15 cellular contexts compared by ENCODE assay signal in the genomic region with DNA sequence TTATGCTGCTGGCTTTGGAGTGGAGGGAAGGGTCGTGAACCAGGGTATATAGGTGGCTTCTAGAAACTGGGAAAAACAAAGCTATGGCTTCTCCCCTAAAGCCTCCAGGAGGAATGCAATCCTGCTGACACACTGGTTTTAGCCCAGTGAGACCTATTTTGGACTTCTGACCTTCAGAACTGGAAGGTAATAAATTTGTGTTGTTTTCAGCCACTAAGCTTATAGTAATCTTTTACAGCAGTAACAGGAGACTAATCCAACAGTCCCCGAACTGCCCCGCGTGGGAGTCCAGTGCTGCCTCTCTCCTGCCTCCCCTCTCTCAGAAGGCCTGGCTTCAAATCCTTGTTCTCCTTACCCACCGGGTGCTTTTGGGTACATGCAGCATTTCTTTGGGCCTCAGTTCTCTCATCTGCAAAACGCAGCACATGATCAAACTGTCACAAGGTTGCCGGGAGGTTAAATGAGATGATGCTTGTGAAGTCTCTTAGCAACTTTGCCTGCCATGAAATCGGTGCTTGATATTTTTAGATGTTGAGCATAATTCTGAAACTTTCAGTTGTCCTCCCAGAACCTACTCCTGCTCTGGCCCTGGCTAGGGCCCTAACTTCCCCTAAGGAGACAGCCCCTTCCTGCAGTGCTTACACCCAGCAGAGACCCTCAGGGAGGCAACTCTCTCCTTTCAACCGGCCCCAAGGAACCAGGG.
A peak's percentile ranks its signal among the peaks of the same experiment; 100 is the strongest.
DNase-seq lines count a peak whose midpoint lies in the region; ATAC-seq, FAIRE-seq and TF ChIP-seq lines count a peak whose summit lies in the region.
"Had no signal": no experiment of that assay in that cellular context is flagged by ENCODE, and none has a peak within 500 bp of the region (broad histone marks: within the 10 kb centered on the region; RNA-seq: fewer than 3 reads in every experiment).

No MANE protein-coding gene starts in this region.

- DNase-seq in CD14-positive monocyte (ENCODE audit: low spot score) (no peak), K562 (ENCODE audit: extremely low read depth in 1 of 4, low spot score in 3 of 4) (no peak), COLO668 (lab: John Stamatoyannopoulos, UW; ENCODE audit: unreplicated experiment) (no peak), T-helper 2 cell (no peak)
- DNase-seq in activated CD4-positive, alpha-beta memory T cell treated with anti-CD3 and anti-CD28 coated beads, Interleukin-2, amount 10 ng/mL, durations not matched to agents 7 days and 5 days, result no peak
- DNase-seq: activated T-cell treated with anti-CD3 and anti-CD28 coated beads for 4 hours, body of pancreas, esophagus squamous epithelium, NCI-H69, pancreas, thyroid gland had no signal

- peak overlapping the region; percentile 60; the same call in 1 of the 2 replicates for H2AFZ ChIP-seq in K562 (ENCODE audit: low read depth, low read length)

- H3K4me3 ChIP-seq in K562, result no peak overlapping the region
- H3K4me3 ChIP-seq: body of pancreas, esophagus squamous epithelium, pancreas, thyroid gland had no signal

- no peaks in the 10 kb centered on the region for H3K79me2 ChIP-seq in K562 (ENCODE audit: control insufficient read depth, insufficient read depth, low read length)

- TF ChIP-seq EP300 in K562 (IDR thresholded peaks at IDR 0.05; ENCODE audit: low read length), result no peak

- no peaks in the 10 kb centered on the region for H4K20me1 ChIP-seq in K562 (replicated peaks; ENCODE audit: control insufficient read depth, insufficient read depth, low read length)

- H3K4me1 ChIP-seq in K562 (replicated peaks in 1 of 2; ENCODE audit: control insufficient read depth in 2 of 2, insufficient read depth in 2 of 2, low read length in 2 of 2), result peaks cover 0 to 17% of the 10 kb centered on the region in 2 experiments; a peak in 3 of 5 replicates
- H3K4me1 ChIP-seq: body of pancreas, esophagus squamous epithelium, pancreas had no signal

- no peak for TF ChIP-seq POLR2A in K562 (conservative IDR thresholded peaks at IDR 0.05)

- peaks cover 0 to 6% (median 0%) of the 10 kb centered on the region in 3 donors for H3K27me3 Mint-ChIP-seq in CD14-positive monocyte (ENCODE audit: low read depth in 3 of 3)
- no peaks in the 10 kb centered on the region for H3K27me3 Mint-ChIP-seq in activated CD4-positive, alpha-beta memory T cell treated with anti-CD3 and anti-CD28 coated beads, Interleukin-2, amount 10 ng/mL, durations not matched to agents 7 days and 5 days

- peak; percentile 32 for ATAC-seq in GM19467 (IDR thresholded peaks at IDR 0.05; ENCODE audit: unreplicated experiment)
- ATAC-seq in HG03066 (IDR thresholded peaks at IDR 0.05; ENCODE audit: low read depth, unreplicated experiment), result peak; percentile 42
- ATAC-seq in K562, result no peak; the same call in 2 of the 3 replicates
- no peak for ATAC-seq in HG02981 (IDR thresholded peaks at IDR 0.05; ENCODE audit: unreplicated experiment)
- ATAC-seq: body of pancreas, pancreas had no signal

- no peaks in the 10 kb centered on the region for H3K27me3 ChIP-seq in K562 (ENCODE audit: control insufficient read depth in 2 of 2, insufficient read depth in 2 of 2, low read length in 2 of 2)
- H3K27me3 ChIP-seq: body of pancreas, pancreas, thyroid gland had no signal

- H3K36me3 ChIP-seq in K562 (ENCODE audit: control insufficient read depth, insufficient read depth, low read length), result no peaks in the 10 kb centered on the region
- H3K36me3 ChIP-seq: esophagus squamous epithelium, pancreas, thyroid gland had no signal

- peak overlapping the region in 6 of 7 donors; percentile 53 to 86 (median 74) for H3K27ac Mint-ChIP-seq in CD14-positive monocyte
- no peak overlapping the region for H3K27ac Mint-ChIP-seq in activated CD4-positive, alpha-beta memory T cell treated with anti-CD3 and anti-CD28 coated beads, Interleukin-2, amount 10 ng/mL, durations not matched to agents 7 days and 5 days
- H3K27ac Mint-ChIP-seq: T-helper 1 cell treated with Interleukin-12 subunit alpha and Interleukin-12 subunit beta and Interleukin-4 antibody, amounts not matched to agents 30 μg/mL and 1 μg/mL, for 36 hours had no signal

- H3K9me3 Mint-ChIP-seq in CD14-positive monocyte, result peaks cover 0 to 2% (median 0%) of the 10 kb centered on the region in 7 donors
- no peaks in the 10 kb centered on the region for H3K9me3 Mint-ChIP-seq in activated CD4-positive, alpha-beta memory T cell treated with anti-CD3 and anti-CD28 coated beads, Interleukin-2, amount 10 ng/mL, durations not matched to agents 7 days and 5 days
- H3K9me3 Mint-ChIP-seq: T-helper 1 cell treated with Interleukin-12 subunit alpha and Interleukin-12 subunit beta and Interleukin-4 antibody, amounts not matched to agents 30 μg/mL and 1 μg/mL, for 36 hours had no signal

- H3K27ac ChIP-seq in K562 (ENCODE audit: extremely low read depth, low read depth, low read length), result no peak overlapping the region
- H3K27ac ChIP-seq: body of pancreas, pancreas had no signal

- no peak overlapping the region; a peak in 1 of 4 replicates for H3K9ac ChIP-seq in K562 (ENCODE audit: insufficient read depth in 1 of 2, low read depth in 2 of 2, low read length in 2 of 2)

- no peak for TF ChIP-seq CTCF in CD14-positive monocyte (IDR thresholded peaks at IDR 0.05)
- no peak for TF ChIP-seq CTCF in K562 (IDR thresholded peaks at IDR 0.05 in 2 of 3, conservative IDR thresholded peaks at IDR 0.05 in 1 of 3; ENCODE audit: insufficient read depth in 2 of 3, low read depth in 1 of 3, low read length in 3 of 3)

- peaks cover 0 to 3% of the 10 kb centered on the region in 2 donors for H3K36me3 Mint-ChIP-seq in CD14-positive monocyte
- H3K36me3 Mint-ChIP-seq in activated CD4-positive, alpha-beta memory T cell treated with anti-CD3 and anti-CD28 coated beads, Interleukin-2, amount 10 ng/mL, durations not matched to agents 7 days and 5 days (ENCODE audit: low read depth), result no peaks in the 10 kb centered on the region

- H3K4me2 ChIP-seq in K562 (ENCODE audit: insufficient read depth, low read length), result no peak overlapping the region

- no peak overlapping the region for H3K4me3 Mint-ChIP-seq in CD14-positive monocyte
- no peak overlapping the region for H3K4me3 Mint-ChIP-seq in activated CD4-positive, alpha-beta memory T cell treated with anti-CD3 and anti-CD28 coated beads, Interleukin-2, amount 10 ng/mL, durations not matched to agents 7 days and 5 days
- H3K4me3 Mint-ChIP-seq: T-helper 1 cell treated with Interleukin-12 subunit alpha and Interleukin-12 subunit beta and Interleukin-4 antibody, amounts not matched to agents 30 μg/mL and 1 μg/mL, for 36 hours had no signal

- peaks cover 63% of the 10 kb centered on the region for H3K4me1 Mint-ChIP-seq in CD14-positive monocyte
- H3K4me1 Mint-ChIP-seq in activated CD4-positive, alpha-beta memory T cell treated with anti-CD3 and anti-CD28 coated beads, Interleukin-2, amount 10 ng/mL, durations not matched to agents 7 days and 5 days, result no peaks in the 10 kb centered on the region

- WGBS in K562 (ENCODE audit: insufficient coverage, low coverage, missing lambda C conversion rate), result 55% methylated on average over 9 of the region's 9 CpGs

- no peaks in the 10 kb centered on the region for H3K9me3 ChIP-seq in K562 (replicated peaks; ENCODE audit: control insufficient read depth, insufficient read depth, low read depth, low read length)
- H3K9me3 ChIP-seq: body of pancreas, esophagus squamous epithelium, pancreas, thyroid gland had no signal

- POLR2A ChIA-PET in K562 (lab: Yijun Ruan, JAX), result no interaction called here
- POLR2A ChIA-PET in activated CD4-positive, alpha-beta memory T cell treated with anti-CD3 and anti-CD28 coated beads, Interleukin-2, amount 10 ng/mL, durations not matched to agents 7 days and 5 days (lab: Charles Lee), result no interaction called here

- FAIRE-seq in K562 (lab: Jason Lieb, UNC), result no peak
- FAIRE-seq: pancreas had no signal

- in situ Hi-C loops in K562 (cut with MboI), result no loop called here

- no peak for TF ChIP-seq RAD21 in K562 (CRISPR knock-in tag; conservative IDR thresholded peaks at IDR 0.05 in 1 of 2, IDR thresholded peaks at IDR 0.05 in 1 of 2)

- intact Hi-C loops in CD14-positive monocyte (cut with micrococcal nuclease) (loop anchor here in 1 of 2 donors (2.0 to 5.0 kb wide), 2 partner anchors 29 to 34 kb away; no protein-coding TSS in a partner anchor), K562 (cut with micrococcal nuclease) (no loop called here)

- BruUV-seq in K562 (replicated peaks; lab: Mats Ljungman, UMichigan), result no TSS peak

- CTCF ChIA-PET in K562 (lab: Yijun Ruan, JAX; ENCODE audit: low intra/inter-chr PET ratio), result no interaction called here
- CTCF ChIA-PET in activated CD4-positive, alpha-beta memory T cell treated with anti-CD3 and anti-CD28 coated beads, Interleukin-2, amount 10 ng/mL, durations not matched to agents 7 days and 5 days (lab: Charles Lee), result no interaction called here

- H3K9me1 ChIP-seq in K562 (ENCODE audit: control insufficient read depth, insufficient read depth, low read length), result no peaks in the 10 kb centered on the region

TF ChIP-seq in K562, 482 proteins besides CTCF, POLR2A, EP300 and RAD21 (continues in another document):
- TF ChIP-seq CHD1 (IDR thresholded peaks at IDR 0.05; ENCODE audit: low read length), result no peak
- TF ChIP-seq, protein P1, sequence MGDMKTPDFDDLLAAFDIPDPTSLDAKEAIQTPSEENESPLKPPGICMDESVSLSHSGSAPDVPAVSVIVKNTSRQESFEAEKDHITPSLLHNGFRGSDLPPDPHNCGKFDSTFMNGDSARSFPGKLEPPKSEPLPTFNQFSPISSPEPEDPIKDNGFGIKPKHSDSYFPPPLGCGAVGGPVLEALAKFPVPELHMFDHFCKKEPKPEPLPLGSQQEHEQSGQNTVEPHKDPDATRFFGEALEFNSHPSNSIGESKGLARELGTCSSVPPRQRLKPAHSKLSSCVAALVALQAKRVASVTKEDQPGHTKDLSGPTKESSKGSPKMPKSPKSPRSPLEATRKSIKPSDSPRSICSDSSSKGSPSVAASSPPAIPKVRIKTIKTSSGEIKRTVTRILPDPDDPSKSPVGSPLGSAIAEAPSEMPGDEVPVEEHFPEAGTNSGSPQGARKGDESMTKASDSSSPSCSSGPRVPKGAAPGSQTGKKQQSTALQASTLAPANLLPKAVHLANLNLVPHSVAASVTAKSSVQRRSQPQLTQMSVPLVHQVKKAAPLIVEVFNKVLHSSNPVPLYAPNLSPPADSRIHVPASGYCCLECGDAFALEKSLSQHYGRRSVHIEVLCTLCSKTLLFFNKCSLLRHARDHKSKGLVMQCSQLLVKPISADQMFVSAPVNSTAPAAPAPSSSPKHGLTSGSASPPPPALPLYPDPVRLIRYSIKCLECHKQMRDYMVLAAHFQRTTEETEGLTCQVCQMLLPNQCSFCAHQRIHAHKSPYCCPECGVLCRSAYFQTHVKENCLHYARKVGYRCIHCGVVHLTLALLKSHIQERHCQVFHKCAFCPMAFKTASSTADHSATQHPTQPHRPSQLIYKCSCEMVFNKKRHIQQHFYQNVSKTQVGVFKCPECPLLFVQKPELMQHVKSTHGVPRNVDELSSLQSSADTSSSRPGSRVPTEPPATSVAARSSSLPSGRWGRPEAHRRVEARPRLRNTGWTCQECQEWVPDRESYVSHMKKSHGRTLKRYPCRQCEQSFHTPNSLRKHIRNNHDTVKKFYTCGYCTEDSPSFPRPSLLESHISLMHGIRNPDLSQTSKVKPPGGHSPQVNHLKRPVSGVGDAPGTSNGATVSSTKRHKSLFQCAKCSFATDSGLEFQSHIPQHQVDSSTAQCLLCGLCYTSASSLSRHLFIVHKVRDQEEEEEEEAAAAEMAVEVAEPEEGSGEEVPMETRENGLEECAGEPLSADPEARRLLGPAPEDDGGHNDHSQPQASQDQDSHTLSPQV (IDR thresholded peaks at IDR 0.05), result 0 out of 2 replicates have a peak, but pooled peaks have one; percentile 30

Comparison
In these comparisons a context has a peak if more than half of its experiments do, and no peak if none do; other contexts are left out.
1. ATAC-seq: peak in GM19467 (single experiment) and HG03066 (single experiment); none in K562 (single experiment) and HG02981 (single experiment).